Comparison of ENCODE assay signal across 8 cellular contexts in the genomic region with DNA sequence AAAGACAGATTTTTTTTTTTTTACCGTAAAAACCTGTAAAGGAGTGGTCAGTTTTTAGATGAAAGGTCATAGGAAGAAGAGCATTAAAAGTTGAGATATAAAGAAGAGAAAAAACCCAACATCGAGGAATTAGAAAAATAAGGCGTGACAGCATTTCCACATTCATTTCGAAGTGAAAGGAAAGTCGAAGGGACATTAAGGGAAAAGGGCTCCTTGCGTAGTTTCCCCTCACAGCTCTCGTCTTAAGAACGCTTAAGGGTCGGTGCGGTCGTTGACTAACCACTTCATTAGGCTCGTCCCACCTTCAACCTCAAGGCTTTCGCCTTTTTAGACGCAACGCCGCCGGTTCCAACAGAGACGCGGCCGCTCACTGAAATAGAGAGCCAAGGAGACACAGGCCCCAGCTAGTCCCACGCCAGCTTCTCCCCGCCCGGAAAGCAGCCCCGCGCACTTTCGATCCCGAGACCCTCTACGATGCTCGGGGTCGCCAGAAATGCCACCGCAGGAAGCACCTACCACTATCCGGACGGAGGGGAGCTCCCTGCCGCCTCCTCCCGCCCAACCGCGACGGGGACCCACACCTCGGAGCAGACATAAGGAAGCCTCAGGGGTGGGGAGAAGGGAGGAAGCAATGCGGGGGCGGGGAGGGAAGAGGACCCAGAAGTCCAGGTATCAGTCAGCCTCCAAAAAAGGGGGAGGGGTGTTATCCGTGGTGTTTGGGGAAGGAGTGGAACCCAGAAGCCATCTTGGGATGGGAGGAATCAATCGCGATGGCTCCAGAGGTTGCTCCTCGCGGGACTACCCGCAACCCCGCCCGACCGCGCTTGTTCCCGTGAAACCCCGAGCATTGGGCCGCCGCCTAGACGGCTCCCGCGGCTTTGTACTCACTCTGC. TPM values are rescaled to one million over a fixed set of nuclear protein-coding genes. Genes with fewer than 3 reads are reported as not detected.
DNase-seq lines count a peak whose midpoint lies in the region; ATAC-seq and TF ChIP-seq lines count a peak whose summit lies in the region.

No MANE protein-coding gene starts in this region.

- H3K27me3 ChIP-seq in AG04450 (ENCODE audit: control insufficient read depth, insufficient read depth, low read length) (no peaks in the 10 kb centered on the region), endocrine pancreas (ENCODE audit: control insufficient read depth, insufficient read depth, low read length) (no peaks in the 10 kb centered on the region)

- H3K36me3 ChIP-seq in endocrine pancreas (ENCODE audit: control insufficient read depth, insufficient read depth, low read length), result no peaks in the 10 kb centered on the region

- H3K9me3 ChIP-seq in AG04450 (ENCODE audit: control insufficient read depth, insufficient read depth, low read length) (no peaks in the 10 kb centered on the region; the same call in 1 of the 2 replicates), endocrine pancreas (ENCODE audit: control insufficient read depth, low read length) (no peaks in the 10 kb centered on the region)

- no peak for TF ChIP-seq CTCF in AG04450 (IDR thresholded peaks at IDR 0.05; ENCODE audit: low read depth, low read length)

- peak overlapping the region; percentile 99 for H3K4me3 ChIP-seq in AG04450 (ENCODE audit: low read depth, low read length)
- H3K4me3 ChIP-seq in endocrine pancreas (ENCODE audit: control insufficient read depth, insufficient read depth, low read length), result peak overlapping the region; percentile 93

- POLR2A ChIA-PET in AG04450 (lab: Yijun Ruan, JAX), result interaction anchor here (0.6 to 1.1 kb wide), 5 partner anchors 9 to 1435 kb away, joined by 3 to 4 read pairs (median 3); no protein-coding TSS in a partner anchor

- peak overlapping the region; percentile 99 for H3K9ac ChIP-seq in endocrine pancreas (ENCODE audit: control insufficient read depth, insufficient read depth, low read length)

- peak; percentile 4 for ATAC-seq in GM18520 (IDR thresholded peaks at IDR 0.05; ENCODE audit: unreplicated experiment)
- ATAC-seq in HG03066 (IDR thresholded peaks at IDR 0.05; ENCODE audit: low read depth, unreplicated experiment), result peak; percentile 31

- peaks cover 16% of the 10 kb centered on the region for H3K4me1 ChIP-seq in endocrine pancreas (ENCODE audit: control insufficient read depth, insufficient read depth, low read length)

- DNase-seq in AG04450 (ENCODE audit: low read depth, low spot score) (peak; percentile 7), NCI-H526 treated with DMSO at 0.1 percent for 48 hours (lab: John Stamatoyannopoulos, UW) (peak; percentile 47), mesenteric fat pad (ENCODE audit: low spot score) (peak; percentile 91)
- peak; percentile 35 for DNase-seq in activated CD8-positive, alpha-beta memory T cell treated with anti-CD3 and anti-CD28 coated beads, Interleukin-2, amount 50 U/mL, for 4 hours
- DNase-seq in stimulated activated CD8-positive, alpha-beta memory T cell treated with anti-CD3 and anti-CD28 coated beads, Interleukin-15, amount 100 ng/mL, for 48 hours (ENCODE audit: low read depth in 2 of 2), result peak; percentile 41 to 50

- CTCF ChIA-PET in AG04450 (lab: Charles Lee), result interaction anchor here (0.6 to 1.6 kb wide), 6 partner anchors 11 to 269 kb away, joined by 3 to 9 read pairs (median 4); no protein-coding TSS in a partner anchor

- peak overlapping the region; percentile 97 for H3K27ac ChIP-seq in AG04450 (ENCODE audit: low read depth, low read length)

RNA-seq across cellular contexts. Expression of a gene that starts 0.6 kb away (rescaled TPM):
- 64.6 and 78.8 TPM in 2 replicates for polyA plus RNA-seq in AG04450 (2011; rRNA removed)
- 76.4 and 81.8 TPM in 2 replicates for polyA minus RNA-seq in AG04450 (2011; rRNA and poly(A)+ RNA removed)
- 55.6 TPM for total RNA-seq in mesenteric fat pad

Comparison
In these comparisons a context has a peak if more than half of its experiments do, and no peak if none do; other contexts are left out.
1. Peak in every context shown above with its lines: DNase-seq, ATAC-seq, H3K4me3 ChIP-seq and H3K27ac ChIP-seq.
2. DNase-seq: peak in every context shown above with its lines; median percentile 91 in mesenteric fat pad; 47 in NCI-H526 treated with DMSO at 0.1 percent for 48 hours; 46 in stimulated activated CD8-positive, alpha-beta memory T cell treated with anti-CD3 and anti-CD28 coated beads, Interleukin-15, amount 100 ng/mL, for 48 hours; 35 in activated CD8-positive, alpha-beta memory T cell treated with anti-CD3 and anti-CD28 coated beads, Interleukin-2, amount 50 U/mL, for 4 hours; 7 in AG04450.